8 cellular contexts compared by ENCODE assay signal in the genomic region with DNA sequence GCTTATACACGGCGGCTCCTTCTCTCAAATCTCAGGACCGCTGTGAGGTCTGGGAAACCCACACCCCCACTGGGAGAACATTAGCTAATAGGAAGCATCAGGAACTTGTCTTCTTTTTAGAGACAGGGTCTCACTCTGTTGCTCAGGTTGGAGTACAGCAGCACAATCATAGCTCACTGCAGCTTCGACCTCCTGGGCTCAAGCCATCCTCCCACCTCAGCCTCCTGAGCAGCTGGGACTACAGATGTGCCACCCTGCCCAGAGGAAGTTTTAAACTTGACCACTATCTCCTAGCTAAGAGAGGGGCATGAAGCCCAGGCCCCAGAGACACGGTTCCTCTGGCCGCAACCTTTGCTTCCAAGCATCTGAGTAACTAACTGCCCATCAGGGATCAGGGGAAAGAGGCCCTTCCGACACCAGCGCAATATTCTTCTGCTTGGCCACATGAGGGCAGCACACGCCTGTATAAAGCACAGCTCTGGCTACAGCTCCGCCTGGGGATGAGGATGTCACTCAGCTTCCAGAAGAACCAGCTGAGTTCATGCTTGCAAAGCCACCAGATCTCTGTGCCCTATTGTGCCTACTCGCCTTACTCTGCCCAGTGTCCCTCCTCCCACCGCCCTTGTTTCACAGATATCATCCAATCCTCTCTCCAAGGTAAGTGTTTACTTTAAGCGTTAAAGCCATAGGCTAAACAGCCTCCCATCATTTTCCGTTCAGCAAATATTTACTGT. TPM values are rescaled to one million over a fixed set of nuclear protein-coding genes. Genes with fewer than 3 reads are reported as not detected.
DNase-seq lines count a peak whose midpoint lies in the region; ATAC-seq and TF ChIP-seq lines count a peak whose summit lies in the region.

No MANE protein-coding gene starts in this region.

- TF ChIP-seq CTCF in BE2C (IDR thresholded peaks at IDR 0.05; ENCODE audit: low read depth, low read length) (peak; percentile 37), KMS-11 (conservative IDR thresholded peaks at IDR 0.05; ENCODE audit: low read depth, low read length) (peak; percentile 50), gastrocnemius medialis (IDR thresholded peaks at IDR 0.05 in 4 of 5, conservative IDR thresholded peaks at IDR 0.05 in 1 of 5) (peak; percentile 32 to 67 (median 53))

- DNase-seq in BE2C = peak; percentile 50
- peak; percentile 66 for DNase-seq in SK-N-DZ (ENCODE audit: low spot score)
- peak in 56 of 58 donors; percentile 6 to 88 (median 60) for DNase-seq in anterior cingulate cortex (lab: John Stamatoyannopoulos, UW)
- DNase-seq in hepatic stellate cell (ENCODE audit: low spot score) = peak; percentile 79
- no peak for DNase-seq in gastrocnemius medialis

- H4K20me1 ChIP-seq in KMS-11 (ENCODE audit: insufficient read depth) = no peaks in the 10 kb centered on the region

- H3K9me3 ChIP-seq in BE2C (no peaks in the 10 kb centered on the region), gastrocnemius medialis (no peaks in the 10 kb centered on the region)

- no peaks in the 10 kb centered on the region for H3K4me1 ChIP-seq in BE2C
- no peaks in the 10 kb centered on the region for H3K4me1 ChIP-seq in KMS-11 (ENCODE audit: low read depth, poor library complexity, severe bottlenecking)
- no peaks in the 10 kb centered on the region for H3K4me1 ChIP-seq in gastrocnemius medialis

- H3K4me2 ChIP-seq in KMS-11 = no peak overlapping the region

- H3K27me3 ChIP-seq in BE2C (0 out of 2 replicates have a peak, but pooled peaks cover 3% of the 10 kb centered on the region), KMS-11 (ENCODE audit: insufficient read depth, low read depth) (no peaks in the 10 kb centered on the region; the same call in 1 of the 2 replicates), gastrocnemius medialis (peaks cover 4 to 6% (median 5%) of the 10 kb centered on the region in 3 donors)

- H3K79me2 ChIP-seq in KMS-11 (ENCODE audit: insufficient read depth, low read depth) = no peaks in the 10 kb centered on the region

- in situ Hi-C loops in gastrocnemius medialis (cut with MboI; ENCODE audit: low sequenced_read_pairs in 4 of 4) = loop anchor here in 3 of 4 donors (5.0 to 25.0 kb wide), 4 partner anchors 129 to 579 kb away; no protein-coding TSS in a partner anchor

- intact Hi-C loops in gastrocnemius medialis (cut with DNase I; ENCODE audit: low total_unique reads) = loop anchor here (10.0 kb wide), 1 partner anchor 306 kb away; no protein-coding TSS in a partner anchor

- TF ChIP-seq POLR2A in gastrocnemius medialis (IDR thresholded peaks at IDR 0.05) = no peak

- H3K27ac ChIP-seq in KMS-11 = no peak overlapping the region
- H3K27ac ChIP-seq in gastrocnemius medialis = no peak overlapping the region

- H3K9ac ChIP-seq in KMS-11 = no peak overlapping the region

- H3K4me3 ChIP-seq in BE2C (ENCODE audit: low read depth, low read length) (no peak overlapping the region), KMS-11 (IDR thresholded peaks at IDR 0.05; ENCODE audit: insufficient read depth, low read depth, low read length) (no peak overlapping the region), gastrocnemius medialis (no peak overlapping the region)

- H2AFZ ChIP-seq in KMS-11 (ENCODE audit: low read depth) = no peak overlapping the region

- ATAC-seq in GM18867 (IDR thresholded peaks at IDR 0.05; ENCODE audit: unreplicated experiment) (peak; percentile 58), gastrocnemius medialis (peak; percentile 79 to 89), GM19463 (IDR thresholded peaks at IDR 0.05; ENCODE audit: unreplicated experiment) (no peak)

- H3K36me3 ChIP-seq in BE2C = no peaks in the 10 kb centered on the region
- H3K36me3 ChIP-seq in KMS-11 (ENCODE audit: insufficient read depth) = no peaks in the 10 kb centered on the region
- no peaks in the 10 kb centered on the region for H3K36me3 ChIP-seq in gastrocnemius medialis

RNA-seq across cellular contexts. Expression of a gene that starts 57.6 kb away (rescaled TPM):
- polyA plus RNA-seq in BE2C (2012; ENCODE audit: insufficient read depth, insufficient read length, low read depth) = not detected
- polyA plus RNA-seq in SK-N-DZ (2014; cell fraction: cytosol; rRNA removed) = not detected in 2 replicates
- not detected in 2 replicates for polyA plus RNA-seq in SK-N-DZ (2014; cell fraction: nucleus; rRNA removed)
- total RNA-seq in gastrocnemius medialis = not detected

Comparison
In these comparisons a context has a peak if more than half of its experiments do, and no peak if none do; other contexts are left out.
1. DNase-seq: peak in BE2C (single experiment), SK-N-DZ (single experiment), anterior cingulate cortex (56 of 58) and hepatic stellate cell (single experiment); none in gastrocnemius medialis (0 of 2).
2. Peak in every context shown above with its lines, with median percentiles within 50 percentile points of each other: CTCF ChIP-seq.